9 cellular contexts compared by ENCODE assay signal in genomic region chr1:165686121-165686970, GRCh38. TPM values are rescaled to one million over a fixed set of nuclear protein-coding genes. Genes with fewer than 3 reads are reported as not detected.
DNase-seq lines count a peak whose midpoint lies in the region; ATAC-seq and TF ChIP-seq lines count a peak whose summit lies in the region.
"Had no signal": no experiment of that assay in that cellular context is flagged by ENCODE, and none has a peak within 500 bp of the region (broad histone marks: within the 10 kb centered on the region; RNA-seq: fewer than 3 reads in every experiment).

No MANE protein-coding gene starts in this region.

- no peaks in the 10 kb centered on the region for H3K9me3 ChIP-seq in HEK293 (ENCODE audit: control insufficient read depth, insufficient read depth, low read depth, low read length)
- peaks cover under 1% of the 10 kb centered on the region; the same call in 1 of the 2 replicates for H3K9me3 ChIP-seq in PC-3 (ENCODE audit: low read length)

- H3K27ac ChIP-seq in HEK293 (ENCODE audit: extremely low read depth, low read depth, low read length) (no peak overlapping the region), PC-3 (ENCODE audit: low read length) (no peak overlapping the region)

- no peaks in the 10 kb centered on the region for H3K9me2 ChIP-seq in PC-3 (replicated peaks; ENCODE audit: low read length)

- H2AFZ ChIP-seq in PC-3 (ENCODE audit: low read length) = no peak overlapping the region

- no peaks in the 10 kb centered on the region for H3K27me3 ChIP-seq in PC-3 (ENCODE audit: low read length)

- ATAC-seq in PC-3 = peak; percentile 50; the same call in 1 of the 2 replicates
- no peak for ATAC-seq in HG03039 (IDR thresholded peaks at IDR 0.05; ENCODE audit: unreplicated experiment)

- peak; percentile 16 for DNase-seq in NCI-H82 (lab: John Stamatoyannopoulos, UW)
- DNase-seq in NCI-H82 treated with DMSO at 0.1 percent for 48 hours (lab: John Stamatoyannopoulos, UW; ENCODE audit: unreplicated experiment) = no peak
- peak; percentile 8 for DNase-seq in PC-3
- DNase-seq in medulla oblongata (ENCODE audit: extremely low spot score) = peak; percentile 14
- no peak for DNase-seq in NCI-H2227 (lab: John Stamatoyannopoulos, UW; ENCODE audit: unreplicated experiment)
- no peak for DNase-seq in central memory CD4-positive, alpha-beta T cell

- TF ChIP-seq CTCF in HEK293 (tag by site-specific recombination; IDR thresholded peaks at IDR 0.05) (0 out of 2 replicates have a peak, but pooled peaks have one; percentile 20), PC-3 (conservative IDR thresholded peaks at IDR 0.05; ENCODE audit: low read depth, low read length) (peak; percentile 45)

- H3K4me2 ChIP-seq in PC-3 (ENCODE audit: low read length) = no peak overlapping the region

- POLR2A ChIA-PET in HEK293 (lab: Yijun Ruan, JAX) (interaction anchor here (0.8 to 1.2 kb wide), 2 partner anchors 11 to 24 kb away, joined by 3 read pairs; no protein-coding TSS in a partner anchor), PC-3 (lab: Charles Lee; ENCODE audit: unreplicated experiment) (interaction anchor here (0.7 kb wide), 1 partner anchor 11 kb away, joined by 4 read pairs; no protein-coding TSS in a partner anchor)

- H3K4me1 ChIP-seq in HEK293 (ENCODE audit: control insufficient read depth, insufficient read depth, low read length) (no peaks in the 10 kb centered on the region), PC-3 (ENCODE audit: insufficient read depth, low read length) (no peaks in the 10 kb centered on the region)

- no TSS peak for BruUV-seq in PC-3 (replicated peaks; lab: Mats Ljungman, UMichigan)

- H3K79me2 ChIP-seq in PC-3 (ENCODE audit: low read length) = peaks cover 61% of the 10 kb centered on the region

- H3K9ac ChIP-seq in PC-3 (ENCODE audit: low read length) = no peak overlapping the region

- intact Hi-C loops in PC-3 (cut with micrococcal nuclease) = no loop called here

- CTCF ChIA-PET in HEK293 (lab: Yijun Ruan, JAX) = interaction anchor here (0.6 to 1.2 kb wide), 12 partner anchors 9 to 1469 kb away, joined by 3 to 11 read pairs (median 3); no protein-coding TSS in a partner anchor
- CTCF ChIA-PET in PC-3 (lab: Charles Lee) = no interaction called here

- no peak overlapping the region for H3K4me3 ChIP-seq in HEK293 (ENCODE audit: low read depth, low read length)
- no peak overlapping the region for H3K4me3 ChIP-seq in PC-3 (ENCODE audit: low read length)
- H3K4me3 ChIP-seq: lung had no signal

- no peaks in the 10 kb centered on the region for H3F3A ChIP-seq in PC-3 (ENCODE audit: low read length, unreplicated experiment)

- H3K36me3 ChIP-seq in HEK293 (ENCODE audit: control insufficient read depth in 2 of 2, insufficient read depth in 1 of 2, low read length in 2 of 2) (peaks cover 19 to 67% of the 10 kb centered on the region in 2 experiments; a peak in 2 of 3 replicates), PC-3 (ENCODE audit: low read depth, low read length) (peaks cover 31% of the 10 kb centered on the region)

- peaks cover 8% of the 10 kb centered on the region; the same call in 1 of the 2 replicates for H4K20me1 ChIP-seq in PC-3 (ENCODE audit: low read length)

TF ChIP-seq in HEK293, 187 proteins besides CTCF, POLR2A, EP300 and RAD21:
- TF ChIP-seq ZNF626 (tag by site-specific recombination; IDR thresholded peaks at IDR 0.05) = no peak
- TF ChIP-seq ZNF768 (tag by site-specific recombination; IDR thresholded peaks at IDR 0.05) = no peak
- TF ChIP-seq ZNF776 (tag by site-specific recombination; IDR thresholded peaks at IDR 0.05; ENCODE audit: borderline replicate concordance) = no peak
- no peak for TF ChIP-seq ZNF416 (tag by site-specific recombination; IDR thresholded peaks at IDR 0.05)
- TF ChIP-seq ZSCAN16 (tag by site-specific recombination; IDR thresholded peaks at IDR 0.05) = no peak
- TF ChIP-seq KLF7 (tag by site-specific recombination; IDR thresholded peaks at IDR 0.05; ENCODE audit: borderline replicate concordance) = no peak
- no peak for TF ChIP-seq ZNF214 (tag by site-specific recombination; IDR thresholded peaks at IDR 0.05; ENCODE audit: borderline replicate concordance)
- no peak for TF ChIP-seq SETDB1 (IDR thresholded peaks at IDR 0.05; ENCODE audit: insufficient read length, low read length)
- TF ChIP-seq ZBTB7A (tag by site-specific recombination; IDR thresholded peaks at IDR 0.05; ENCODE audit: low read depth) = no peak
- no peak for TF ChIP-seq ZNF747 (tag by site-specific recombination; IDR thresholded peaks at IDR 0.05)
- no peak for TF ChIP-seq ZNF555 (tag by site-specific recombination; conservative IDR thresholded peaks at IDR 0.05)
- no peak for TF ChIP-seq ZNF837 (tag by site-specific recombination; IDR thresholded peaks at IDR 0.05)
- no peak for TF ChIP-seq ZNF529 (tag by site-specific recombination; IDR thresholded peaks at IDR 0.05; ENCODE audit: insufficient replicate concordance)
- TF ChIP-seq ZNF19 (tag by site-specific recombination; IDR thresholded peaks at IDR 0.05; ENCODE audit: low read depth) = no peak
- no peak for TF ChIP-seq ZNF473 (tag by site-specific recombination; IDR thresholded peaks at IDR 0.05)
- TF ChIP-seq GFI1B (tag by site-specific recombination; IDR thresholded peaks at IDR 0.05) = no peak
TF ChIP-seq in HEK293: peak in this region for 0.

RNA-seq across cellular contexts. Expression of gene ALDH9A1, which starts 12.0 kb away (rescaled TPM):
- total RNA-seq in PC-3 (2014; rRNA removed) = 58.8 and 78.0 TPM in 2 replicates

RNA-seq across cellular contexts. Expression of gene MGST3, which starts 55.3 kb away (rescaled TPM):
- total RNA-seq in PC-3 (2014; rRNA removed) = 117 and 168 TPM in 2 replicates

Comparison
In these comparisons a context has a peak if more than half of its experiments do, and no peak if none do; other contexts are left out.
1. DNase-seq: peak in NCI-H82 (single experiment), PC-3 (single experiment) and medulla oblongata (single experiment); none in NCI-H82 treated with DMSO at 0.1 percent for 48 hours (single experiment), NCI-H2227 (single experiment) and central memory CD4-positive, alpha-beta T cell (single experiment).